2 cellular contexts compared by ENCODE assay signal in genomic region chr19:9650345-9650744, GRCh38.
TF ChIP-seq lines count a peak whose summit lies in the region.

No MANE protein-coding gene starts in this region.

TF ChIP-seq in GM23338, 12 proteins besides CTCF, POLR2A, EP300 and RAD21:
- TF ChIP-seq ZNF114 (CRISPR knock-in tag; IDR thresholded peaks at IDR 0.05) (no peak), JUNB (IDR thresholded peaks at IDR 0.05; ENCODE audit: unreplicated experiment) (no peak), EZH2phosphoT487 (IDR thresholded peaks at IDR 0.05; ENCODE audit: unreplicated experiment) (no peak), ZNF331 (CRISPR knock-in tag; IDR thresholded peaks at IDR 0.05; ENCODE audit: low read depth) (no peak), CREB1 (CRISPR knock-in tag; IDR thresholded peaks at IDR 0.05; ENCODE audit: low read depth) (no peak), NANOG (IDR thresholded peaks at IDR 0.05; ENCODE audit: borderline replicate concordance) (no peak), POLR2AphosphoS5 (IDR thresholded peaks at IDR 0.05; ENCODE audit: low read depth) (no peak), EZH2 (IDR thresholded peaks at IDR 0.05; ENCODE audit: low read depth, unreplicated experiment) (no peak), ETS1 (IDR thresholded peaks at IDR 0.05) (no peak), STAT1 (IDR thresholded peaks at IDR 0.05; ENCODE audit: unreplicated experiment) (no peak)
- TF ChIP-seq, protein P1, sequence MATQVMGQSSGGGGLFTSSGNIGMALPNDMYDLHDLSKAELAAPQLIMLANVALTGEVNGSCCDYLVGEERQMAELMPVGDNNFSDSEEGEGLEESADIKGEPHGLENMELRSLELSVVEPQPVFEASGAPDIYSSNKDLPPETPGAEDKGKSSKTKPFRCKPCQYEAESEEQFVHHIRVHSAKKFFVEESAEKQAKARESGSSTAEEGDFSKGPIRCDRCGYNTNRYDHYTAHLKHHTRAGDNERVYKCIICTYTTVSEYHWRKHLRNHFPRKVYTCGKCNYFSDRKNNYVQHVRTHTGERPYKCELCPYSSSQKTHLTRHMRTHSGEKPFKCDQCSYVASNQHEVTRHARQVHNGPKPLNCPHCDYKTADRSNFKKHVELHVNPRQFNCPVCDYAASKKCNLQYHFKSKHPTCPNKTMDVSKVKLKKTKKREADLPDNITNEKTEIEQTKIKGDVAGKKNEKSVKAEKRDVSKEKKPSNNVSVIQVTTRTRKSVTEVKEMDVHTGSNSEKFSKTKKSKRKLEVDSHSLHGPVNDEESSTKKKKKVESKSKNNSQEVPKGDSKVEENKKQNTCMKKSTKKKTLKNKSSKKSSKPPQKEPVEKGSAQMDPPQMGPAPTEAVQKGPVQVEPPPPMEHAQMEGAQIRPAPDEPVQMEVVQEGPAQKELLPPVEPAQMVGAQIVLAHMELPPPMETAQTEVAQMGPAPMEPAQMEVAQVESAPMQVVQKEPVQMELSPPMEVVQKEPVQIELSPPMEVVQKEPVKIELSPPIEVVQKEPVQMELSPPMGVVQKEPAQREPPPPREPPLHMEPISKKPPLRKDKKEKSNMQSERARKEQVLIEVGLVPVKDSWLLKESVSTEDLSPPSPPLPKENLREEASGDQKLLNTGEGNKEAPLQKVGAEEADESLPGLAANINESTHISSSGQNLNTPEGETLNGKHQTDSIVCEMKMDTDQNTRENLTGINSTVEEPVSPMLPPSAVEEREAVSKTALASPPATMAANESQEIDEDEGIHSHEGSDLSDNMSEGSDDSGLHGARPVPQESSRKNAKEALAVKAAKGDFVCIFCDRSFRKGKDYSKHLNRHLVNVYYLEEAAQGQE (IDR thresholded peaks at IDR 0.05; ENCODE audit: unreplicated experiment), result no peak
- TF ChIP-seq, protein P2, sequence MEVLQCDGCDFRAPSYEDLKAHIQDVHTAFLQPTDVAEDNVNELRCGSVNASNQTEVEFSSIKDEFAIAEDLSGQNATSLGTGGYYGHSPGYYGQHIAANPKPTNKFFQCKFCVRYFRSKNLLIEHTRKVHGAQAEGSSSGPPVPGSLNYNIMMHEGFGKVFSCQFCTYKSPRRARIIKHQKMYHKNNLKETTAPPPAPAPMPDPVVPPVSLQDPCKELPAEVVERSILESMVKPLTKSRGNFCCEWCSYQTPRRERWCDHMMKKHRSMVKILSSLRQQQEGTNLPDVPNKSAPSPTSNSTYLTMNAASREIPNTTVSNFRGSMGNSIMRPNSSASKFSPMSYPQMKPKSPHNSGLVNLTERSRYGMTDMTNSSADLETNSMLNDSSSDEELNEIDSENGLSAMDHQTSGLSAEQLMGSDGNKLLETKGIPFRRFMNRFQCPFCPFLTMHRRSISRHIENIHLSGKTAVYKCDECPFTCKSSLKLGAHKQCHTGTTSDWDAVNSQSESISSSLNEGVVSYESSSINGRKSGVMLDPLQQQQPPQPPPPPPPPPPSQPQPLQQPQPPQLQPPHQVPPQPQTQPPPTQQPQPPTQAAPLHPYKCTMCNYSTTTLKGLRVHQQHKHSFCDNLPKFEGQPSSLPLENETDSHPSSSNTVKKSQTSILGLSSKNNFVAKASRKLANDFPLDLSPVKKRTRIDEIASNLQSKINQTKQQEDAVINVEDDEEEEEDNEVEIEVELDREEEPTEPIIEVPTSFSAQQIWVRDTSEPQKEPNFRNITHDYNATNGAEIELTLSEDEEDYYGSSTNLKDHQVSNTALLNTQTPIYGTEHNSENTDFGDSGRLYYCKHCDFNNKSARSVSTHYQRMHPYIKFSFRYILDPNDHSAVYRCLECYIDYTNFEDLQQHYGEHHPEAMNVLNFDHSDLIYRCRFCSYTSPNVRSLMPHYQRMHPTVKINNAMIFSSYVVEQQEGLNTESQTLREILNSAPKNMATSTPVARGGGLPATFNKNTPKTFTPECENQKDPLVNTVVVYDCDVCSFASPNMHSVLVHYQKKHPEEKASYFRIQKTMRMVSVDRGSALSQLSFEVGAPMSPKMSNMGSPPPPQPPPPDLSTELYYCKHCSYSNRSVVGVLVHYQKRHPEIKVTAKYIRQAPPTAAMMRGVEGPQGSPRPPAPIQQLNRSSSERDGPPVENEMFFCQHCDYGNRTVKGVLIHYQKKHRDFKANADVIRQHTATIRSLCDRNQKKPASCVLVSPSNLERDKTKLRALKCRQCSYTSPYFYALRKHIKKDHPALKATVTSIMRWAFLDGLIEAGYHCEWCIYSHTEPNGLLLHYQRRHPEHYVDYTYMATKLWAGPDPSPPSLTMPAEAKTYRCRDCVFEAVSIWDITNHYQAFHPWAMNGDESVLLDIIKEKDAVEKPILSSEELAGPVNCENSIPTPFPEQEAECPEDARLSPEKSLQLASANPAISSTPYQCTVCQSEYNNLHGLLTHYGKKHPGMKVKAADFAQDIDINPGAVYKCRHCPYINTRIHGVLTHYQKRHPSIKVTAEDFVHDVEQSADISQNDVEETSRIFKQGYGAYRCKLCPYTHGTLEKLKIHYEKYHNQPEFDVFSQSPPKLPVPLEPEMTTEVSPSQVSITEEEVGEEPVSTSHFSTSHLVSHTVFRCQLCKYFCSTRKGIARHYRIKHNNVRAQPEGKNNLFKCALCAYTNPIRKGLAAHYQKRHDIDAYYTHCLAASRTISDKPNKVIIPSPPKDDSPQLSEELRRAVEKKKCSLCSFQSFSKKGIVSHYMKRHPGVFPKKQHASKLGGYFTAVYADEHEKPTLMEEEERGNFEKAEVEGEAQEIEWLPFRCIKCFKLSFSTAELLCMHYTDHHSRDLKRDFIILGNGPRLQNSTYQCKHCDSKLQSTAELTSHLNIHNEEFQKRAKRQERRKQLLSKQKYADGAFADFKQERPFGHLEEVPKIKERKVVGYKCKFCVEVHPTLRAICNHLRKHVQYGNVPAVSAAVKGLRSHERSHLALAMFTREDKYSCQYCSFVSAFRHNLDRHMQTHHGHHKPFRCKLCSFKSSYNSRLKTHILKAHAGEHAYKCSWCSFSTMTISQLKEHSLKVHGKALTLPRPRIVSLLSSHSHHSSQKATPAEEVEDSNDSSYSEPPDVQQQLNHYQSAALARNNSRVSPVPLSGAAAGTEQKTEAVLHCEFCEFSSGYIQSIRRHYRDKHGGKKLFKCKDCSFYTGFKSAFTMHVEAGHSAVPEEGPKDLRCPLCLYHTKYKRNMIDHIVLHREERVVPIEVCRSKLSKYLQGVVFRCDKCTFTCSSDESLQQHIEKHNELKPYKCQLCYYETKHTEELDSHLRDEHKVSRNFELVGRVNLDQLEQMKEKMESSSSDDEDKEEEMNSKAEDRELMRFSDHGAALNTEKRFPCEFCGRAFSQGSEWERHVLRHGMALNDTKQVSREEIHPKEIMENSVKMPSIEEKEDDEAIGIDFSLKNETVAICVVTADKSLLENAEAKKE (CRISPR knock-in tag; IDR thresholded peaks at IDR 0.05), result no peak
TF ChIP-seq in GM23338: peak in this region for 0.

TF ChIP-seq in H1, 55 proteins besides CTCF, POLR2A, EP300 and RAD21:
- TF ChIP-seq SP2 (IDR thresholded peaks at IDR 0.05; ENCODE audit: low read length), result no peak
- TF ChIP-seq TAF1 (IDR thresholded peaks at IDR 0.05; ENCODE audit: low read depth, low read length), result no peak
- TF ChIP-seq POLR2AphosphoS5 (IDR thresholded peaks at IDR 0.05; ENCODE audit: low read depth, low read length), result no peak
- TF ChIP-seq KDM1A (IDR thresholded peaks at IDR 0.05; ENCODE audit: borderline replicate concordance, low read length), result no peak
- TF ChIP-seq, protein P3, sequence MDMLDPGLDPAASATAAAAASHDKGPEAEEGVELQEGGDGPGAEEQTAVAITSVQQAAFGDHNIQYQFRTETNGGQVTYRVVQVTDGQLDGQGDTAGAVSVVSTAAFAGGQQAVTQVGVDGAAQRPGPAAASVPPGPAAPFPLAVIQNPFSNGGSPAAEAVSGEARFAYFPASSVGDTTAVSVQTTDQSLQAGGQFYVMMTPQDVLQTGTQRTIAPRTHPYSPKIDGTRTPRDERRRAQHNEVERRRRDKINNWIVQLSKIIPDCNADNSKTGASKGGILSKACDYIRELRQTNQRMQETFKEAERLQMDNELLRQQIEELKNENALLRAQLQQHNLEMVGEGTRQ (IDR thresholded peaks at IDR 0.05; ENCODE audit: low read length), result no peak
- TF ChIP-seq SIRT6 (IDR thresholded peaks at IDR 0.05; ENCODE audit: low read length), result no peak
- TF ChIP-seq RXRA (IDR thresholded peaks at IDR 0.05; ENCODE audit: insufficient read depth, low read depth, low read length), result no peak
- TF ChIP-seq SP1 (IDR thresholded peaks at IDR 0.05; ENCODE audit: low read depth, low read length), result no peak
- TF ChIP-seq CBX5 (IDR thresholded peaks at IDR 0.05; ENCODE audit: low read depth, low read length), result no peak
- TF ChIP-seq CHD2 (IDR thresholded peaks at IDR 0.05; ENCODE audit: low read length), result no peak
- no peak for TF ChIP-seq BRCA1 (IDR thresholded peaks at IDR 0.05; ENCODE audit: low read depth, low read length)
- TF ChIP-seq, protein P4, sequence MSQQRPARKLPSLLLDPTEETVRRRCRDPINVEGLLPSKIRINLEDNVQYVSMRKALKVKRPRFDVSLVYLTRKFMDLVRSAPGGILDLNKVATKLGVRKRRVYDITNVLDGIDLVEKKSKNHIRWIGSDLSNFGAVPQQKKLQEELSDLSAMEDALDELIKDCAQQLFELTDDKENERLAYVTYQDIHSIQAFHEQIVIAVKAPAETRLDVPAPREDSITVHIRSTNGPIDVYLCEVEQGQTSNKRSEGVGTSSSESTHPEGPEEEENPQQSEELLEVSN (IDR thresholded peaks at IDR 0.05), result no peak
- no peak for TF ChIP-seq JUN (IDR thresholded peaks at IDR 0.05; ENCODE audit: low read depth, low read length)
- no peak for TF ChIP-seq CBX8 (IDR thresholded peaks at IDR 0.05; ENCODE audit: borderline replicate concordance, low read depth, low read length)
- no peak for TF ChIP-seq HDAC6 (IDR thresholded peaks at IDR 0.05; ENCODE audit: low read depth, low read length)
- no peak for TF ChIP-seq HDAC2 (IDR thresholded peaks at IDR 0.05; ENCODE audit: borderline replicate concordance in 1 of 2, low read depth in 2 of 2, low read length in 2 of 2)
- TF ChIP-seq CHD1 (IDR thresholded peaks at IDR 0.05; ENCODE audit: low read depth, low read length), result no peak
- TF ChIP-seq CREB1 (IDR thresholded peaks at IDR 0.05), result no peak
- no peak for TF ChIP-seq KDM5A (IDR thresholded peaks at IDR 0.05; ENCODE audit: low read length)
- TF ChIP-seq, protein P5, sequence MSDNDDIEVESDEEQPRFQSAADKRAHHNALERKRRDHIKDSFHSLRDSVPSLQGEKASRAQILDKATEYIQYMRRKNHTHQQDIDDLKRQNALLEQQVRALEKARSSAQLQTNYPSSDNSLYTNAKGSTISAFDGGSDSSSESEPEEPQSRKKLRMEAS (IDR thresholded peaks at IDR 0.05), result no peak
